Comparison of ENCODE assay signal across 8 cellular contexts in genomic region chr7:66557214-66558200, GRCh38.
A peak's percentile ranks its signal among the peaks of the same experiment; 100 is the strongest.
DNase-seq lines count a peak whose midpoint lies in the region; ATAC-seq and TF ChIP-seq lines count a peak whose summit lies in the region.

No MANE protein-coding gene starts in this region.

- peaks cover 2% of the 10 kb centered on the region; the same call in 1 of the 2 replicates for H3K36me3 ChIP-seq in Caco-2 (ENCODE audit: control insufficient read depth, insufficient read depth, low read length)

- H3K27me3 ChIP-seq in Caco-2 (replicated peaks; ENCODE audit: control insufficient read depth, insufficient read depth, low read length), result no peaks in the 10 kb centered on the region

- H3K27ac Mint-ChIP-seq in Caco-2 (ENCODE audit: unreplicated experiment) (peak overlapping the region; percentile 48), endothelial cell (ENCODE audit: unreplicated experiment) (no peak overlapping the region)
- H3K27ac Mint-ChIP-seq in activated CD8-positive, alpha-beta memory T cell treated with anti-CD3 and anti-CD28 coated beads, Interleukin-2, amount 10 ng/mL, durations not matched to agents 7 days and 5 days, result no peak overlapping the region

- H3K4me1 Mint-ChIP-seq in Caco-2 (ENCODE audit: low read depth, unreplicated experiment), result no peaks in the 10 kb centered on the region
- peaks cover 9% of the 10 kb centered on the region for H3K4me1 Mint-ChIP-seq in activated CD8-positive, alpha-beta memory T cell treated with anti-CD3 and anti-CD28 coated beads, Interleukin-2, amount 10 ng/mL, durations not matched to agents 7 days and 5 days
- H3K4me1 Mint-ChIP-seq in endothelial cell (ENCODE audit: unreplicated experiment), result no peaks in the 10 kb centered on the region

- no peaks in the 10 kb centered on the region for H3K4me1 ChIP-seq in Caco-2

- no peaks in the 10 kb centered on the region for H3K9me3 ChIP-seq in Caco-2

- intact Hi-C loops in Caco-2 (cut with micrococcal nuclease; ENCODE audit: unreplicated experiment), result loop anchor here (5.0 kb wide), 2 partner anchors 95 to 185 kb away; partner anchors contain the start of gene RABGEF1

- H3K9me3 Mint-ChIP-seq in Caco-2 (ENCODE audit: unreplicated experiment) (no peaks in the 10 kb centered on the region), endothelial cell (ENCODE audit: unreplicated experiment) (no peaks in the 10 kb centered on the region)
- H3K9me3 Mint-ChIP-seq in activated CD8-positive, alpha-beta memory T cell treated with anti-CD3 and anti-CD28 coated beads, Interleukin-2, amount 10 ng/mL, durations not matched to agents 7 days and 5 days (ENCODE audit: low read depth), result no peaks in the 10 kb centered on the region

- H3K4me3 Mint-ChIP-seq in Caco-2 (ENCODE audit: unreplicated experiment), result no peak overlapping the region
- H3K4me3 Mint-ChIP-seq in activated CD8-positive, alpha-beta memory T cell treated with anti-CD3 and anti-CD28 coated beads, Interleukin-2, amount 10 ng/mL, durations not matched to agents 7 days and 5 days, result no peak overlapping the region
- no peak overlapping the region for H3K4me3 Mint-ChIP-seq in endothelial cell (ENCODE audit: unreplicated experiment)

- CTCF ChIA-PET in Caco-2 (lab: Charles Lee), result interaction anchor here (0.6 to 1.2 kb wide), 6 partner anchors 61 to 527 kb away, joined by 3 to 7 read pairs (median 4); no protein-coding TSS in a partner anchor
- CTCF ChIA-PET in activated CD8-positive, alpha-beta memory T cell treated with anti-CD3 and anti-CD28 coated beads, Interleukin-2, amount 10 ng/mL, durations not matched to agents 7 days and 5 days (lab: Charles Lee), result interaction anchor here (0.6 to 1.6 kb wide), 25 partner anchors 9 to 439 kb away, joined by 3 to 7 read pairs (median 3); partner anchors contain the start of genes KCTD7 and TYW1

- peak; percentile 86 for ATAC-seq in activated CD8-positive, alpha-beta memory T cell treated with anti-CD3 and anti-CD28 coated beads, Interleukin-2, amount 10 ng/mL, durations not matched to agents 7 days and 5 days

- peaks cover 62% of the 10 kb centered on the region for H3K36me3 Mint-ChIP-seq in Caco-2 (ENCODE audit: insufficient read depth, unreplicated experiment)
- peaks cover 9% of the 10 kb centered on the region for H3K36me3 Mint-ChIP-seq in activated CD8-positive, alpha-beta memory T cell treated with anti-CD3 and anti-CD28 coated beads, Interleukin-2, amount 10 ng/mL, durations not matched to agents 7 days and 5 days
- H3K36me3 Mint-ChIP-seq in endothelial cell (ENCODE audit: low read depth, unreplicated experiment), result no peaks in the 10 kb centered on the region

- TF ChIP-seq CTCF in Caco-2 (IDR thresholded peaks at IDR 0.05; ENCODE audit: insufficient read depth in 1 of 2, low read depth in 1 of 2, low read length in 1 of 2, severe bottlenecking in 1 of 2, unreplicated experiment in 1 of 2), result peak; percentile 94 to 95
- peak; percentile 92 for TF ChIP-seq CTCF in endothelial cell (IDR thresholded peaks at IDR 0.05; ENCODE audit: unreplicated experiment)

- no TSS peak for BruUV-seq in Caco-2 (replicated peaks; lab: Mats Ljungman, UMichigan)

- DNase-seq in Caco-2 (peak; percentile 62 to 85), HCEC 1CT (peak; percentile 13), NCI-H2227 treated with DMSO at 0.1 percent for 48 hours (lab: John Stamatoyannopoulos, UW) (peak; percentile 41), endothelial cell (ENCODE audit: low spot score) (peak; percentile 85), mucosa of gallbladder (ENCODE audit: low spot score) (peak; percentile 61), amniotic stem cell (lab: John Stamatoyannopoulos, UW) (no peak)
- DNase-seq in activated CD8-positive, alpha-beta memory T cell treated with anti-CD3 and anti-CD28 coated beads, Interleukin-2, amount 10 ng/mL, durations not matched to agents 7 days and 5 days, result peak; percentile 75
- peak; percentile 23 to 60 for DNase-seq in stimulated activated CD8-positive, alpha-beta memory T cell treated with anti-CD3 and anti-CD28 coated beads, Interleukin-4, amount 100 ng/mL, for 4 hours (ENCODE audit: low read depth in 2 of 2, low spot score in 1 of 2)

- POLR2A ChIA-PET in Caco-2 (lab: Charles Lee), result interaction anchor here (0.6 kb wide), 1 partner anchor 87 kb away, joined by 3 read pairs; no protein-coding TSS in a partner anchor

- H3K27me3 Mint-ChIP-seq in Caco-2 (ENCODE audit: insufficient read depth, unreplicated experiment) (no peaks in the 10 kb centered on the region), endothelial cell (ENCODE audit: unreplicated experiment) (peaks cover 2% of the 10 kb centered on the region)
- no peaks in the 10 kb centered on the region for H3K27me3 Mint-ChIP-seq in activated CD8-positive, alpha-beta memory T cell treated with anti-CD3 and anti-CD28 coated beads, Interleukin-2, amount 10 ng/mL, durations not matched to agents 7 days and 5 days

- no peak overlapping the region for H3K4me3 ChIP-seq in Caco-2 (ENCODE audit: low read depth, low read length)
